In genomic region chr11:64017950-64018224, GRCh38 we compare ENCODE assay signal across 19 cellular contexts. TPM values are rescaled to one million over a fixed set of nuclear protein-coding genes. Genes with fewer than 3 reads are reported as not detected.
"Had no signal": no experiment of that assay in that cellular context is flagged by ENCODE, and none has a peak within 500 bp of the region (broad histone marks: within the 10 kb centered on the region; RNA-seq: fewer than 3 reads in every experiment).

No MANE protein-coding gene starts in this region.

- H3K4me2 ChIP-seq: SK-N-SH had no signal

- H3K27ac ChIP-seq: RWPE1 had no signal

- H3K9ac ChIP-seq: SK-N-SH had no signal

- DNase-seq: KBM-7; MV-4-11; NCI-H1048; NCI-H1417 treated with DMSO at 0.1 percent for 48 hours; NCI-H187; NCI-H2081 treated with DMSO at 0.1 percent for 48 hours; NCI-H226; NCI-H510A; NCI-H82; NK-92 treated with Interleukin-12 subunit alpha and Interleukin-12 subunit beta, amount 100 ng/mL, for 24 hours; PC-3; SHP77; SW 1271 had no signal

- H3K9me3 ChIP-seq: SK-N-SH had no signal

RNA-seq across cellular contexts. Expression of gene FLRT1, which starts 17.8 kb away (rescaled TPM):
- total RNA-seq: HT1080, LHCN-M2, OCI-LY7, PC-3, SK-MEL-5 had no signal
